In the genomic region with DNA sequence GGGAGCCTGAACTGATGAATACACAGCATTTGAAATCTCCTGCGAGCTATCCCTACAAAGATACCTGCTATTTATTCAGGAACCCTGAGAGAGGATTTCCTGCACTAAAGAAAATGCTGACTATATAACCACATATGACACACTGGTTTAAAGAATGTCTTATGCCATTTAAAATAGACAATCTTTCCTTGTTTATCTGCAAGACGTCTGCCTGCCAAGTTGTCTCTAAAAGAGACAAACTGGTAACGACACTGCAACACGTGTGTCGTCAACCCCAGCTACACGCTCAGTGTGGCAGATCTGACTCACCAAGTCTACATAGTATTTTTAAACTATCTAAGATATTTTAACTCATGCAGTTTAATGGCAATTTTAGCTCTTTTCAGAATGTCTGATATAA, we compare ENCODE assay signal across 16 cellular contexts. TPM values are rescaled to one million over a fixed set of nuclear protein-coding genes. Genes with fewer than 3 reads are reported as not detected.
A peak's percentile ranks its signal among the peaks of the same experiment; 100 is the strongest.
DNase-seq lines count a peak whose midpoint lies in the region; ATAC-seq and TF ChIP-seq lines count a peak whose summit lies in the region.
"Had no signal": no experiment of that assay in that cellular context is flagged by ENCODE, and none has a peak within 500 bp of the region (broad histone marks: within the 10 kb centered on the region; RNA-seq: fewer than 3 reads in every experiment).

No MANE protein-coding gene starts in this region.

- TF ChIP-seq CTCF in A673 (conservative IDR thresholded peaks at IDR 0.05; ENCODE audit: low read depth, low read length) (no peak), adrenal gland (IDR thresholded peaks at IDR 0.05) (no peak), fibroblast of pulmonary artery (IDR thresholded peaks at IDR 0.05; ENCODE audit: low read length, missing control alignments) (no peak), mucosa of descending colon (IDR thresholded peaks at IDR 0.05) (no peak)

- POLR2A ChIA-PET in A673 (lab: Charles Lee; ENCODE audit: low non-redundant PET) = no interaction called here

- ATAC-seq in mucosa of descending colon = peak; percentile 34
- ATAC-seq: GM23338, T-cell had no signal

- no TSS peak for BruUV-seq in A673 (replicated peaks; lab: Mats Ljungman, UMichigan)

- no peak for TF ChIP-seq POLR2A in adrenal gland (IDR thresholded peaks at IDR 0.05)

- DNase-seq in A673 (ENCODE audit: low spot score) (peak; percentile 63), adrenal gland (peak; percentile 41 to 80 (median 72)), fibroblast of pulmonary artery (ENCODE audit: low read depth) (peak; percentile 59), mucosa of descending colon (no peak), NCI-H1105 (lab: John Stamatoyannopoulos, UW) (no peak), NCI-H146 (lab: John Stamatoyannopoulos, UW) (no peak), NCI-H526 (lab: John Stamatoyannopoulos, UW) (no peak), CD1c-positive myeloid dendritic cell (ENCODE audit: extremely low spot score) (no peak)
- DNase-seq: ACHN; activated CD8-positive, alpha-beta memory T cell treated with anti-CD3 and anti-CD28 coated beads for 24 hours; foreskin melanocyte; KG1; naive B cell; NCI-H510A treated with DMSO at 0.1 percent for 48 hours; T-cell had no signal

- 17 to 38% (median 25%) methylated on average over 6 of the region's 6 CpGs for WGBS in adrenal gland, 4 donors

- H3K4me3 ChIP-seq in A673 (ENCODE audit: low read depth, low read length, poor library complexity, severe bottlenecking) (peak overlapping the region; percentile 18), adrenal gland (peak overlapping the region in 1 of 4 donors; percentile 23), fibroblast of pulmonary artery (replicated peaks; ENCODE audit: low read depth, low read length) (no peak overlapping the region), mucosa of descending colon (no peak overlapping the region)
- H3K4me3 ChIP-seq: GM23338 had no signal

- peak overlapping the region; percentile 50 for H3K27ac ChIP-seq in A673 (ENCODE audit: low read depth, low read length, poor library complexity, severe bottlenecking)
- peak overlapping the region; percentile 11 to 62 (median 29) for H3K27ac ChIP-seq in adrenal gland

- H3K9me3 ChIP-seq in A673 (ENCODE audit: low read depth, low read length, poor library complexity, severe bottlenecking) (no peaks in the 10 kb centered on the region), adrenal gland (replicated peaks in 1 of 3) (no peaks in the 10 kb centered on the region), mucosa of descending colon (no peaks in the 10 kb centered on the region)

- intact Hi-C loops in A673 (cut with micrococcal nuclease; ENCODE audit: unreplicated experiment) = no loop called here
- intact Hi-C loops in adrenal gland (cut with DNase I) = no loop called here
- intact Hi-C loops in mucosa of descending colon (cut with DNase I, micrococcal nuclease) = no loop called here

- CTCF ChIA-PET in A673 (lab: Charles Lee) = no interaction called here

- H3K36me3 ChIP-seq in A673 (ENCODE audit: insufficient read depth, low read length, poor library complexity, severe bottlenecking) = no peaks in the 10 kb centered on the region
- H3K36me3 ChIP-seq in adrenal gland (replicated peaks in 1 of 2) = no peaks in the 10 kb centered on the region
- H3K36me3 ChIP-seq in mucosa of descending colon (ENCODE audit: low read depth) = no peaks in the 10 kb centered on the region

- peaks cover 78% of the 10 kb centered on the region for H3K4me1 ChIP-seq in A673 (ENCODE audit: insufficient read depth, low read length, poor library complexity, severe bottlenecking)
- peaks cover 30 to 74% of the 10 kb centered on the region in 2 donors for H3K4me1 ChIP-seq in adrenal gland (replicated peaks in 1 of 2)
- peaks cover 47% of the 10 kb centered on the region for H3K4me1 ChIP-seq in mucosa of descending colon (ENCODE audit: low read depth)

- H3K27me3 ChIP-seq in A673 (replicated peaks; ENCODE audit: insufficient read depth, low read depth, low read length, poor library complexity) = no peaks in the 10 kb centered on the region
- no peaks in the 10 kb centered on the region for H3K27me3 ChIP-seq in adrenal gland

RNA-seq across cellular contexts. Expression of a gene that starts 42.7 kb away (rescaled TPM):
- 531 and 539 TPM in 2 replicates for total RNA-seq in A673 (2021)
- total RNA-seq in adrenal gland = 1,000 to 10,000 TPM in 1 of 8 donors, 100 to 1,000 TPM in 7; 558 to 1,079 (median 784) TPM
- 100 to 1,000 TPM; 161 to 708 (median 434) TPM for polyA plus RNA-seq in adrenal gland
- 100 to 1,000 TPM; 573 to 666 (median 579) TPM for total RNA-seq in mucosa of descending colon

Comparison
In these comparisons a context has a peak if more than half of its experiments do, and no peak if none do; other contexts are left out.
1. DNase-seq: peak in A673 (single experiment), adrenal gland (7 of 7) and fibroblast of pulmonary artery (single experiment); none in mucosa of descending colon (0 of 3), NCI-H1105 (single experiment), NCI-H146 (single experiment), NCI-H526 (0 of 2) and CD1c-positive myeloid dendritic cell (single experiment).